Comparison of ENCODE assay signal across 8 cellular contexts in the genomic region with DNA sequence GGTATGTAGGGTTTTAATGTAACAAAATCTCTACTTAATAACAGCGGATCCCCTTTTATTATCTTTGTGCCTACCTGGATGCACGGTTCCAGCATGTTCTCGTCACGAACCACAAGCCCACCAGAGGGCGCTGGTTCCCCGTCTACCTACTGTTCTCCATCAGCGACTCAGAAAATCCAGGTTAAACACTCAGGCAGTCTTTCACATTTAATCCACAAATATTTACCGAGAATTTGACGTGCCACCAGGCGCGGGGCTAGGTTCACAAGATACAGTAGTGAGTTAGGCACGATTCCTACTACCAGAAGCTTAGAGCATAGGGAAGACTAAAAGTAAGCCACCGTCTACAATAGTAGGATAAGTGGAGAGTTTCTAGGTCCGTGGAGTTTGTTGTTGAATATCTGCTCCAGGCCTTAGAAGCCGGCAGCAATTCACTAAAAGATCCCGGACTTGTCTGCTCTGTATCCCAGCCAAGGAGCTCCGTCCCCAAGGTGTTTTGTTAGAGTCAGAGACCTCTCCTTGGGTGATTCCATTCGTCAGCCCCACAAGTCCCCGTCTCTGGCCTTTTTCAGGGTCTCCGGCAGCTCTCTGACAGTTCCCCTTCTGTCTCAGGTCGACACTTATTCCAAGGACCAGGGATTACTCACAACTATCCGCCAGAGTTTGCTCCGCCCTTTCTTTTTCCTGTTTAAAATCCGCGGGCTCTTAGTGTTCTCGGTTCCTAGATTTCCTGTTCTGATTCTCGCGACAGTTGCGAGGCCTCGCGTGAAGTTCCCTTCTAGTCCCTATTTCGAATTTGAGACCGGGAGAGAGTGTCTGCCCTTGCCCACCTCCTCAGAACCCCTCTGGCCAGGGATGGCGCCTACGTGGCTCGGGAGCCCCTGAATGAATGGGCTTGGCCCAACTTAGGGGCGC. TPM values are rescaled to one million over a fixed set of nuclear protein-coding genes. Genes with fewer than 3 reads are reported as not detected.
DNase-seq lines count a peak whose midpoint lies in the region; ATAC-seq lines count a peak whose summit lies in the region.

No MANE protein-coding gene starts in this region.

- peak overlapping the region; percentile 86 for H3K27ac ChIP-seq in CD4-positive, CD25-positive, alpha-beta regulatory T cell (ENCODE audit: insufficient read depth, low read length, poor library complexity, severe bottlenecking)

- H3K4me3 Mint-ChIP-seq in CD4-positive, CD25-positive, alpha-beta regulatory T cell, result peak overlapping the region; percentile 92 to 95 (median 94)
- H3K4me3 Mint-ChIP-seq in activated CD4-positive, alpha-beta memory T cell treated with anti-CD3 and anti-CD28 coated beads for 36 hours, result peak overlapping the region; percentile 95

- intact Hi-C loops in activated CD4-positive, alpha-beta memory T cell treated with anti-CD3 and anti-CD28 coated beads for 36 hours (cut with micrococcal nuclease), result loop anchor here (1.0 to 10.0 kb wide), 5 partner anchors 8 to 295 kb away; a partner anchor contains a TSS

- H3K27me3 ChIP-seq in CD4-positive, CD25-positive, alpha-beta regulatory T cell (ENCODE audit: control insufficient read depth, insufficient read depth, low read length), result peaks cover 14% of the 10 kb centered on the region

- no peaks in the 10 kb centered on the region for H3K9me3 Mint-ChIP-seq in CD4-positive, CD25-positive, alpha-beta regulatory T cell
- no peaks in the 10 kb centered on the region for H3K9me3 Mint-ChIP-seq in activated CD4-positive, alpha-beta memory T cell treated with anti-CD3 and anti-CD28 coated beads for 36 hours

- no peaks in the 10 kb centered on the region for H3K36me3 ChIP-seq in CD4-positive, CD25-positive, alpha-beta regulatory T cell (ENCODE audit: control insufficient read depth, insufficient read depth, low read length)

- H3K27me3 Mint-ChIP-seq in CD4-positive, CD25-positive, alpha-beta regulatory T cell, result peaks cover 21% of the 10 kb centered on the region
- peaks cover 21% of the 10 kb centered on the region for H3K27me3 Mint-ChIP-seq in activated CD4-positive, alpha-beta memory T cell treated with anti-CD3 and anti-CD28 coated beads for 36 hours

- ATAC-seq in CD4-positive, CD25-positive, alpha-beta regulatory T cell (ENCODE audit: low read depth in 2 of 2), result peak; percentile 69 to 73
- ATAC-seq in GM19397 (IDR thresholded peaks at IDR 0.05; ENCODE audit: unreplicated experiment) (peak; percentile 35), HG03571 (IDR thresholded peaks at IDR 0.05; ENCODE audit: unreplicated experiment) (peak; percentile 38)

- POLR2A ChIA-PET in activated CD4-positive, alpha-beta memory T cell treated with anti-CD3 and anti-CD28 coated beads for 36 hours (lab: Charles Lee), result interaction anchor here (2.1 kb wide), 1 partner anchor 29 kb away, joined by 10 read pairs; a partner anchor contains a TSS

- peaks cover 37% of the 10 kb centered on the region for H3K4me1 ChIP-seq in CD4-positive, CD25-positive, alpha-beta regulatory T cell (ENCODE audit: control insufficient read depth, insufficient read depth, low read length, poor library complexity, severe bottlenecking)

- peaks cover 3% of the 10 kb centered on the region for H3K36me3 Mint-ChIP-seq in CD4-positive, CD25-positive, alpha-beta regulatory T cell
- peaks cover under 1% of the 10 kb centered on the region for H3K36me3 Mint-ChIP-seq in activated CD4-positive, alpha-beta memory T cell treated with anti-CD3 and anti-CD28 coated beads for 36 hours

- CTCF ChIA-PET in activated CD4-positive, alpha-beta memory T cell treated with anti-CD3 and anti-CD28 coated beads for 36 hours (lab: Charles Lee), result interaction anchor here (0.7 to 16.0 kb wide), 14 partner anchors 8 to 154 kb away, joined by 3 to 559 read pairs (median 3); a partner anchor contains a TSS

- H3K4me3 ChIP-seq in CD4-positive, CD25-positive, alpha-beta regulatory T cell (ENCODE audit: low read depth, low read length), result peak overlapping the region; percentile 97

- DNase-seq in CD4-positive, CD25-positive, alpha-beta regulatory T cell, result peak; percentile 82 to 94 (median 93)
- peak; percentile 69 for DNase-seq in NCI-H748 treated with DMSO at 0.1 percent for 48 hours (lab: John Stamatoyannopoulos, UW)
- peak; percentile 92 for DNase-seq in activated CD4-positive, alpha-beta memory T cell treated with anti-CD3 and anti-CD28 coated beads for 36 hours
- DNase-seq in effector CD4-positive, alpha-beta T cell, result peak; percentile 89
- DNase-seq in medulla oblongata (ENCODE audit: extremely low spot score), result peak; percentile 97
- DNase-seq in stimulated activated CD4-positive, alpha-beta T cell treated with anti-CD3 and anti-CD28 coated beads, TNF-alpha, amount 100 ng/mL, for 48 hours (ENCODE audit: low read depth in 3 of 3), result peak; percentile 75 to 90 (median 89)

- peaks cover 6 to 36% (median 16%) of the 10 kb centered on the region in 4 donors for H3K4me1 Mint-ChIP-seq in CD4-positive, CD25-positive, alpha-beta regulatory T cell
- peaks cover 17% of the 10 kb centered on the region for H3K4me1 Mint-ChIP-seq in activated CD4-positive, alpha-beta memory T cell treated with anti-CD3 and anti-CD28 coated beads for 36 hours (ENCODE audit: low read depth)

- H3K27ac Mint-ChIP-seq in CD4-positive, CD25-positive, alpha-beta regulatory T cell, result peak overlapping the region; percentile 40 to 95 (median 93)
- H3K27ac Mint-ChIP-seq in activated CD4-positive, alpha-beta memory T cell treated with anti-CD3 and anti-CD28 coated beads for 36 hours, result peak overlapping the region; percentile 85

- no peaks in the 10 kb centered on the region for H3K9me3 ChIP-seq in CD4-positive, CD25-positive, alpha-beta regulatory T cell (ENCODE audit: control insufficient read depth in 2 of 2, low read length in 2 of 2)

RNA-seq across cellular contexts. Expression of a gene that starts 1.5 kb away (rescaled TPM):
- total RNA-seq in CD4-positive, CD25-positive, alpha-beta regulatory T cell, result not detected
- polyA plus RNA-seq in CD4-positive, CD25-positive, alpha-beta regulatory T cell, result under 1 TPM in 1 of 4 donors, not detected in 3; 0.62 TPM
- total RNA-seq in activated CD4-positive, alpha-beta memory T cell treated with anti-CD3 and anti-CD28 coated beads for 36 hours, result 1 to 10 TPM in 1 of 2 experiments, under 1 TPM in 1; 0.58 to 1.3 TPM

RNA-seq across cellular contexts. Expression of a gene that starts 29.3 kb away (rescaled TPM):
- total RNA-seq in CD4-positive, CD25-positive, alpha-beta regulatory T cell, result 70.4 TPM
- polyA plus RNA-seq in CD4-positive, CD25-positive, alpha-beta regulatory T cell, result 10 to 100 TPM; 17.7 to 21.1 (median 20.2) TPM
- total RNA-seq in activated CD4-positive, alpha-beta memory T cell treated with anti-CD3 and anti-CD28 coated beads for 36 hours, result 10 to 100 TPM; 40.4 to 41.9 TPM

RNA-seq across cellular contexts. Expression of a gene that starts 29.4 kb away (rescaled TPM):
- total RNA-seq in CD4-positive, CD25-positive, alpha-beta regulatory T cell, result 3.5 TPM
- 1 to 10 TPM in 1 of 4 donors, under 1 TPM in 3; 0.59 to 1.1 (median 0.70) TPM for polyA plus RNA-seq in CD4-positive, CD25-positive, alpha-beta regulatory T cell
- under 1 TPM; 0.31 to 0.93 TPM for total RNA-seq in activated CD4-positive, alpha-beta memory T cell treated with anti-CD3 and anti-CD28 coated beads for 36 hours

Comparison
In these comparisons a context has a peak if more than half of its experiments do, and no peak if none do; other contexts are left out.
1. Peak in every context shown above with its lines: DNase-seq, ATAC-seq, H3K4me3 ChIP-seq and H3K27ac ChIP-seq.